ENCODE assay signal across 26 cellular contexts in genomic region chr10:130196511-130197487, GRCh38.
DNase-seq lines count a peak whose midpoint lies in the region; ATAC-seq, FAIRE-seq and TF ChIP-seq lines count a peak whose summit lies in the region.
"Had no signal": no experiment of that assay in that cellular context is flagged by ENCODE, and none has a peak within 500 bp of the region (broad histone marks: within the 10 kb centered on the region; RNA-seq: fewer than 3 reads in every experiment).

No MANE protein-coding gene starts in this region.

- no peak overlapping the region for H4K91ac ChIP-seq in H1 (replicated peaks; ENCODE audit: insufficient read length, low read length)
- H4K91ac ChIP-seq in mesenchymal stem cell (ENCODE audit: low read length), result no peak overlapping the region

- no peak overlapping the region for H3K18ac ChIP-seq in H1 (ENCODE audit: extremely low read depth, low read length)
- no peak overlapping the region for H3K18ac ChIP-seq in mesenchymal stem cell (ENCODE audit: low read depth in 1 of 2, low read length in 2 of 2)

- H2BK15ac ChIP-seq in H1 (ENCODE audit: low read length) (no peak overlapping the region), mesenchymal stem cell (ENCODE audit: low read depth, poor library complexity, severe bottlenecking) (peak overlapping the region; percentile 31)

- H3K4me3 ChIP-seq in H7 (ENCODE audit: insufficient read depth, low read depth, low read length) (no peak overlapping the region), H1 (ENCODE audit: extremely low read depth in 1 of 4, insufficient read depth in 2 of 4, low read depth in 3 of 4, low read length in 4 of 4) (no peak overlapping the region), mesenchymal stem cell (ENCODE audit: insufficient read depth in 1 of 2, low read depth in 1 of 2, low read length in 2 of 2) (no peak overlapping the region), osteoblast (ENCODE audit: insufficient read depth, low read length) (no peak overlapping the region)
- H3K4me3 ChIP-seq: A549; BLaER1 treated with 17β-estradiol and CSF1 and Interleukin-3, amounts not matched to agents 10 nM and 100 nM; GM12878 had no signal

- H2BK12ac ChIP-seq in H1 (ENCODE audit: low read depth, low read length) (no peak overlapping the region), mesenchymal stem cell (ENCODE audit: low read length in 2 of 2) (no peak overlapping the region)

- no peak overlapping the region for H2AFZ ChIP-seq in H1 (ENCODE audit: low read length)
- no peak overlapping the region for H2AFZ ChIP-seq in mesenchymal stem cell (ENCODE audit: low read depth, low read length)
- H2AFZ ChIP-seq in osteoblast (ENCODE audit: low read length), result no peak overlapping the region

- no peak overlapping the region for H3K27ac ChIP-seq in H1 (ENCODE audit: low read depth, low read length)
- no peak overlapping the region for H3K27ac ChIP-seq in mesenchymal stem cell (ENCODE audit: low read length, poor library complexity, severe bottlenecking)
- no peak overlapping the region for H3K27ac ChIP-seq in osteoblast (ENCODE audit: low read depth, low read length)
- H3K27ac ChIP-seq: A549; BLaER1 treated with 17β-estradiol and CSF1 and Interleukin-3, amounts not matched to agents 10 nM and 100 nM had no signal

- FAIRE-seq in H1 (lab: Jason Lieb, UNC), result no peak
- FAIRE-seq: A549, D721Med, GM12878, GM18507 had no signal

- H2AK5ac ChIP-seq in H1 (ENCODE audit: low read depth, low read length) (no peak overlapping the region), mesenchymal stem cell (ENCODE audit: low read length, severe bottlenecking) (no peak overlapping the region)

- TF ChIP-seq EP300 in H1 (IDR thresholded peaks at IDR 0.05; ENCODE audit: borderline replicate concordance in 1 of 2, low read depth in 2 of 2, low read length in 2 of 2), result no peak

- TF ChIP-seq CTCF in H1 (IDR thresholded peaks at IDR 0.05; ENCODE audit: control extremely low read depth in 1 of 3, insufficient read depth in 1 of 3, low read depth in 1 of 3, low read length in 3 of 3), result no peak
- no peak for TF ChIP-seq CTCF in osteoblast (IDR thresholded peaks at IDR 0.05; ENCODE audit: extremely low read depth, low read depth, low read length)

- CTCF ChIA-PET in H1 (lab: Charles Lee; ENCODE audit: partially characterized antibody), result interaction anchor here (0.9 to 1.8 kb wide), 3 partner anchors 140 to 165 kb away, joined by 3 to 5 read pairs (median 3); no protein-coding TSS in a partner anchor

- H3K36me3 ChIP-seq in H7 (replicated peaks; ENCODE audit: control insufficient read depth, insufficient read depth, low read length) (no peaks in the 10 kb centered on the region), H1 (ENCODE audit: control insufficient read depth in 2 of 4, insufficient read depth in 4 of 4, low read length in 3 of 4) (no peaks in the 10 kb centered on the region; a peak in 1 of 8 replicates), mesenchymal stem cell (ENCODE audit: control insufficient read depth in 1 of 2, insufficient read depth in 2 of 2, low read depth in 1 of 2, low read length in 2 of 2) (peaks cover 11 to 31% of the 10 kb centered on the region in 2 experiments), osteoblast (ENCODE audit: insufficient read depth, low read length) (no peaks in the 10 kb centered on the region)
- H3K36me3 ChIP-seq: BE2C; BLaER1 treated with 17β-estradiol and CSF1 and Interleukin-3, amounts not matched to agents 10 nM and 100 nM had no signal

- POLR2A ChIA-PET in H1 (lab: Charles Lee; ENCODE audit: partially characterized antibody), result no interaction called here

- H3K9ac ChIP-seq in H1 (replicated peaks in 1 of 4; ENCODE audit: extremely low read depth in 1 of 4, low read depth in 3 of 4, low read length in 3 of 4) (no peak overlapping the region), mesenchymal stem cell (ENCODE audit: low read length) (no peak overlapping the region)
- H3K9ac ChIP-seq: BLaER1 treated with 17β-estradiol and CSF1 and Interleukin-3, amounts not matched to agents 10 nM and 100 nM had no signal

- no peak for TF ChIP-seq POLR2A in H1 (IDR thresholded peaks at IDR 0.05; ENCODE audit: control extremely low read depth in 1 of 2, low read depth in 2 of 2, low read length in 2 of 2)
- no peak for TF ChIP-seq POLR2A in GM18505 (IDR thresholded peaks at IDR 0.05; ENCODE audit: borderline replicate concordance, extremely low read depth, insufficient read depth, insufficient read length)

- H3K23ac ChIP-seq in H1 (ENCODE audit: insufficient read length) (no peak overlapping the region), mesenchymal stem cell (ENCODE audit: low read length in 2 of 2) (no peak overlapping the region)

- WGBS in H1 (ENCODE audit: extremely low coverage in 1 of 2, insufficient coverage in 1 of 2, insufficient read length in 1 of 2, insufficient replicate concordance in 2 of 2, low coverage in 1 of 2, low lambda C conversion rate in 2 of 2, missing lambda C conversion rate in 1 of 2), 2 experiments, result 89% methylated on average over 14 of the region's 15 CpGs; no CpG with 5 or more reads in 1 of the 2 experiments
- WGBS in mesenchymal stem cell, result 95% methylated on average over 15 of the region's 15 CpGs

- H4K8ac ChIP-seq in H1 (ENCODE audit: extremely low read depth, insufficient read depth, low read length) (peak overlapping the region; percentile 19; the same call in 1 of the 2 replicates), mesenchymal stem cell (ENCODE audit: low read length) (no peak overlapping the region)

- H3K79me1 ChIP-seq in H1 (ENCODE audit: low read depth, low read length) (no peaks in the 10 kb centered on the region), mesenchymal stem cell (replicated peaks; ENCODE audit: low read length, poor library complexity, severe bottlenecking) (peaks cover 2% of the 10 kb centered on the region)

- ATAC-seq in GM18505 (IDR thresholded peaks at IDR 0.05; ENCODE audit: unreplicated experiment), result no peak
- no peak for ATAC-seq in GM18861 (IDR thresholded peaks at IDR 0.05; ENCODE audit: unreplicated experiment)
- ATAC-seq: A549, GM12878, HCT116 had no signal

- H3K4me1 ChIP-seq in H1 (replicated peaks in 1 of 4; ENCODE audit: control insufficient read depth in 3 of 4, insufficient read depth in 4 of 4, low read length in 3 of 4) (peaks cover 0 to 4% (median 3%) of the 10 kb centered on the region in 4 experiments; a peak in 2 of 7 replicates), mesenchymal stem cell (ENCODE audit: control insufficient read depth, insufficient read depth, low read depth, low read length) (peaks cover 11% of the 10 kb centered on the region), osteoblast (ENCODE audit: insufficient read depth, low read length) (no peaks in the 10 kb centered on the region)
- H3K4me1 ChIP-seq: A549; BE2C; BLaER1 treated with 17β-estradiol and CSF1 and Interleukin-3, amounts not matched to agents 10 nM and 100 nM had no signal

- DNase-seq in H7 (peak; percentile 26), H1 (ENCODE audit: low read depth in 1 of 2, low spot score in 2 of 2) (no peak), mesenchymal stem cell (no peak), osteoblast (ENCODE audit: insufficient read length, low spot score, missing footprints) (peak; percentile 66), NCI-H1694 treated with DMSO at 0.1 percent for 48 hours (lab: John Stamatoyannopoulos, UW) (no peak), HuH-7.5 (ENCODE audit: low spot score) (no peak)
- DNase-seq: 8988T; ACHN; AML-193; BE2C; CD4-positive, alpha-beta T cell; CD8-positive, alpha-beta memory T cell; DMS 273 treated with DMSO at 0.1 percent for 48 hours; DMS79; EL; GDM1; GOT3; H9 had no signal

- no peaks in the 10 kb centered on the region for H3K27me3 ChIP-seq in H7 (ENCODE audit: control insufficient read depth, insufficient read depth, low read length)
- no peaks in the 10 kb centered on the region for H3K27me3 ChIP-seq in H1 (replicated peaks in 1 of 4; ENCODE audit: control insufficient read depth in 3 of 4, extremely low read depth in 1 of 4, insufficient read depth in 3 of 4, low read length in 3 of 4)
- H3K27me3 ChIP-seq in mesenchymal stem cell (ENCODE audit: control insufficient read depth in 1 of 2, insufficient read depth in 1 of 2, low read length in 2 of 2), result no peaks in the 10 kb centered on the region
- no peaks in the 10 kb centered on the region for H3K27me3 ChIP-seq in osteoblast (ENCODE audit: insufficient read depth, low read length)
- H3K27me3 ChIP-seq: BE2C; BLaER1 treated with 17β-estradiol and CSF1 and Interleukin-3, amounts not matched to agents 10 nM and 100 nM had no signal

- H3K14ac ChIP-seq in H1 (ENCODE audit: insufficient read length), result no peak overlapping the region
- no peak overlapping the region for H3K14ac ChIP-seq in mesenchymal stem cell (ENCODE audit: low read length in 2 of 2)

- no peak overlapping the region for H2BK20ac ChIP-seq in H1 (ENCODE audit: low read length)

- no peak overlapping the region for H4K5ac ChIP-seq in H1 (ENCODE audit: insufficient read length, low read depth, low read length)

- H4K20me1 ChIP-seq in H1 (replicated peaks in 1 of 2; ENCODE audit: control insufficient read depth in 1 of 2, insufficient read depth in 2 of 2, low read length in 2 of 2) (peaks cover 0 to 4% of the 10 kb centered on the region in 2 experiments), osteoblast (ENCODE audit: insufficient read depth, low read length) (no peaks in the 10 kb centered on the region)

- H2BK120ac ChIP-seq in H1 (replicated peaks; ENCODE audit: low read depth, low read length) (no peak overlapping the region), mesenchymal stem cell (ENCODE audit: low read depth, low read length) (no peak overlapping the region)

- no peak for TF ChIP-seq RAD21 in H1 (IDR thresholded peaks at IDR 0.05 in 1 of 2, conservative IDR thresholded peaks at IDR 0.05 in 1 of 2; ENCODE audit: low read depth in 2 of 2, low read length in 2 of 2)

- H3K79me2 ChIP-seq in H1 (ENCODE audit: control insufficient read depth in 1 of 2, insufficient read depth in 2 of 2, low read length in 2 of 2) (no peaks in the 10 kb centered on the region), osteoblast (ENCODE audit: insufficient read depth, low read length) (no peaks in the 10 kb centered on the region)

- no peak overlapping the region for H3K56ac ChIP-seq in H1 (replicated peaks; ENCODE audit: insufficient read length, low read depth, low read length)

- no peaks in the 10 kb centered on the region for H3K23me2 ChIP-seq in H1 (ENCODE audit: low read depth, low read length)

- H2BK5ac ChIP-seq in H1 (ENCODE audit: low read depth, low read length) (no peak overlapping the region), mesenchymal stem cell (ENCODE audit: low read depth, low read length, poor library complexity, severe bottlenecking) (no peak overlapping the region)

- H3K9me3 ChIP-seq in H1 (ENCODE audit: insufficient read depth in 2 of 2, low read depth in 1 of 2, low read length in 1 of 2) (no peaks in the 10 kb centered on the region), mesenchymal stem cell (ENCODE audit: control insufficient read depth, low read length) (no peaks in the 10 kb centered on the region), osteoblast (ENCODE audit: low read depth, low read length) (no peaks in the 10 kb centered on the region)
- H3K9me3 ChIP-seq: A549; BE2C; BLaER1 treated with 17β-estradiol and CSF1 and Interleukin-3, amounts not matched to agents 10 nM and 100 nM had no signal

- H3K4me2 ChIP-seq in H1 (ENCODE audit: insufficient read depth in 1 of 2, low read depth in 2 of 2, low read length in 2 of 2) (no peak overlapping the region), mesenchymal stem cell (ENCODE audit: low read length, poor library complexity, severe bottlenecking) (no peak overlapping the region), osteoblast (ENCODE audit: insufficient read depth, low read length) (no peak overlapping the region)
- H3K4me2 ChIP-seq: A549; BLaER1 treated with 17β-estradiol and CSF1 and Interleukin-3, amounts not matched to agents 10 nM and 100 nM had no signal

- H3K4ac ChIP-seq in H1 (replicated peaks; ENCODE audit: insufficient read length, low read depth, low read length) (no peak overlapping the region), mesenchymal stem cell (ENCODE audit: low read depth in 1 of 2, low read length in 2 of 2) (no peak overlapping the region)

Comparison
In these comparisons a context has a peak if more than half of its experiments do, and no peak if none do; other contexts are left out.
1. DNase-seq: peak in H7 (single experiment) and osteoblast (single experiment); none in H1 (0 of 2), mesenchymal stem cell (single experiment), NCI-H1694 treated with DMSO at 0.1 percent for 48 hours (single experiment) and HuH-7.5 (single experiment).